ENCODE assay signal across 9 cellular contexts in the genomic region with DNA sequence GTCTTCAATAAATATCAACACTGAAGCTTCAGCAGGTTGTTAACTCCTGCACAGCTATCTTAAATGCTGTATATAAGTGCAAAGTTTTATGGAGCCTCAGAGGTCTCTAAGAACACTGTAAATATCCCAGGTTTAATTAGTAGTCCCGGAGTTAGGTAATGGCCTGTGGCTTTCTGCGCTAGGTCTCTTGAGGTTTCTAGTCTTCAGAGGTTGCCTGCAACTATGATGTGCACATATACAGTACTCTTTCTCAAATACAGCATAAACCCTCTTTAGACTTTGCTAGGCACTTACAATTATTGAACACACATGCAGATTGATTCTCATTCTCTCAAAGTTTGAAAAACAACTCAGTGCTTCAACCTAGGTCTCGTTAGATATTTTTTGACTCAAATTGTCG. TPM values are rescaled to one million over a fixed set of nuclear protein-coding genes. Genes with fewer than 3 reads are reported as not detected.
DNase-seq lines count a peak whose midpoint lies in the region; ATAC-seq and TF ChIP-seq lines count a peak whose summit lies in the region.
"Had no signal": no experiment of that assay in that cellular context is flagged by ENCODE, and none has a peak within 500 bp of the region (broad histone marks: within the 10 kb centered on the region; RNA-seq: fewer than 3 reads in every experiment).

No MANE protein-coding gene starts in this region.

- no peaks in the 10 kb centered on the region for H3K9me2 ChIP-seq in GM23338 (ENCODE audit: insufficient read depth)
- no peaks in the 10 kb centered on the region for H3K9me2 ChIP-seq in PC-9 (ENCODE audit: insufficient read depth)

- H4K20me1 ChIP-seq in GM23338 (replicated peaks; ENCODE audit: insufficient read depth) (peaks cover 17% of the 10 kb centered on the region), PC-9 (ENCODE audit: insufficient read depth) (peaks cover 10% of the 10 kb centered on the region)

- H3K27ac Mint-ChIP-seq in GM23338: no peak overlapping the region

- H3K79me2 ChIP-seq in GM23338 (replicated peaks; ENCODE audit: insufficient read depth) (peaks cover 19% of the 10 kb centered on the region), PC-9 (ENCODE audit: low read depth) (peaks cover 20% of the 10 kb centered on the region)

- H3K27me3 Mint-ChIP-seq in GM23338 (ENCODE audit: insufficient read depth, low read depth, poor library complexity): peaks cover 10% of the 10 kb centered on the region

- peak overlapping the region; percentile 95 for H3K4me3 Mint-ChIP-seq in GM23338

- H3K36me3 ChIP-seq in GM23338 (ENCODE audit: insufficient read depth) (no peaks in the 10 kb centered on the region), PC-9 (ENCODE audit: low read depth) (no peaks in the 10 kb centered on the region), esophagus squamous epithelium (no peaks in the 10 kb centered on the region)

- H3K27me3 ChIP-seq in GM23338 (ENCODE audit: insufficient read depth) (no peaks in the 10 kb centered on the region), PC-9 (ENCODE audit: insufficient read depth, low read depth) (no peaks in the 10 kb centered on the region), esophagus squamous epithelium (no peaks in the 10 kb centered on the region)

- no peaks in the 10 kb centered on the region for H3K9me3 ChIP-seq in PC-9 (ENCODE audit: insufficient read depth, low read depth)
- no peaks in the 10 kb centered on the region for H3K9me3 ChIP-seq in esophagus squamous epithelium

- ATAC-seq in GM23338 (no peak), GM21390 (IDR thresholded peaks at IDR 0.05; ENCODE audit: unreplicated experiment) (no peak), HG02884 (IDR thresholded peaks at IDR 0.05; ENCODE audit: unreplicated experiment) (no peak)

- no peak for TF ChIP-seq POLR2A in esophagus squamous epithelium (IDR thresholded peaks at IDR 0.05)

- WGBS in esophagus squamous epithelium, 2 donors: 34 to 59% methylated on average over 4 of the region's 4 CpGs

- BruUV-seq in PC-9 (replicated peaks; lab: Mats Ljungman, UMichigan): no TSS peak

- H3K4me1 ChIP-seq in GM23338 (ENCODE audit: insufficient read depth) (peaks cover 14% of the 10 kb centered on the region), PC-9 (replicated peaks; ENCODE audit: insufficient read depth) (peaks cover 14% of the 10 kb centered on the region), esophagus squamous epithelium (peaks cover 4 to 18% (median 10%) of the 10 kb centered on the region in 3 donors)

- H3K4me2 ChIP-seq in GM23338 (peak overlapping the region; percentile 84), PC-9 (peak overlapping the region; percentile 86)

- peaks cover 5% of the 10 kb centered on the region for H3K9me3 Mint-ChIP-seq in GM23338

- peaks cover 19% of the 10 kb centered on the region for H3K4me1 Mint-ChIP-seq in GM23338

- H3F3A ChIP-seq in GM23338 (replicated peaks; ENCODE audit: low read depth): peaks cover 7% of the 10 kb centered on the region; the same call in 1 of the 2 replicates
- H3F3A ChIP-seq in PC-9 (ENCODE audit: insufficient read depth, low read depth): peaks cover 14% of the 10 kb centered on the region

- peak overlapping the region; percentile 87 for H3K4me3 ChIP-seq in GM23338
- H3K4me3 ChIP-seq in PC-9: peak overlapping the region; percentile 98
- H3K4me3 ChIP-seq in esophagus squamous epithelium: peak overlapping the region in 3 of 4 donors; percentile 92 to 97 (median 92)
- peak overlapping the region in 2 of 7 experiments; percentile 66 to 77 for H3K4me3 ChIP-seq in skin epidermis

- no peak overlapping the region for H3K27ac ChIP-seq in GM23338 (ENCODE audit: low read depth)
- H3K27ac ChIP-seq in PC-9: peak overlapping the region; percentile 77
- peak overlapping the region; percentile 96 to 99 (median 98) for H3K27ac ChIP-seq in esophagus squamous epithelium
- H3K27ac ChIP-seq in skin epidermis: peak overlapping the region in 18 of 21 experiments; percentile 91 to 100 (median 96)

- intact Hi-C loops in PC-9 (cut with micrococcal nuclease; ENCODE audit: unreplicated experiment) (loop anchor here (1.0 to 10.0 kb wide), 4 partner anchors 44 to 394 kb away; a partner anchor contains a TSS), esophagus squamous epithelium (cut with DNase I) (loop anchor here (10.0 kb wide), 1 partner anchor 694 kb away; no protein-coding TSS in a partner anchor)

- no peak for TF ChIP-seq CTCF in GM23338 (conservative IDR thresholded peaks at IDR 0.05; ENCODE audit: low read depth in 2 of 2)
- no peak for TF ChIP-seq CTCF in PC-9 (conservative IDR thresholded peaks at IDR 0.05)
- TF ChIP-seq CTCF in esophagus squamous epithelium (IDR thresholded peaks at IDR 0.05): no peak

- peak overlapping the region; percentile 60 for H2AFZ ChIP-seq in GM23338
- peak overlapping the region; percentile 88 for H2AFZ ChIP-seq in PC-9

- no peak for DNase-seq in GM23338 (ENCODE audit: low spot score)
- no peak for DNase-seq in PC-9
- DNase-seq in esophagus squamous epithelium (lab: John Stamatoyannopoulos, UW): no peak
- no peak for DNase-seq in germinal center (ENCODE audit: low spot score)
- no peak for DNase-seq in SW480 (ENCODE audit: low spot score)
- DNase-seq: NCI-H2107 had no signal

- CTCF ChIA-PET in PC-9 (lab: Charles Lee): interaction anchor here (1.0 to 1.2 kb wide), 2 partner anchors 456 to 515 kb away, joined by 3 read pairs; no protein-coding TSS in a partner anchor

- POLR2A ChIA-PET in PC-9 (lab: Charles Lee; ENCODE audit: unreplicated experiment): interaction anchor here (0.6 kb wide), 2 partner anchors 456 to 524 kb away, joined by 3 to 4 read pairs; no protein-coding TSS in a partner anchor

- H3K36me3 Mint-ChIP-seq in GM23338 (ENCODE audit: low read depth): peaks cover 6% of the 10 kb centered on the region; the same call in 2 of the 3 replicates

TF ChIP-seq in GM23338, 12 proteins besides CTCF, POLR2A, EP300 and RAD21 (continues in another document):
- TF ChIP-seq, protein P1, sequence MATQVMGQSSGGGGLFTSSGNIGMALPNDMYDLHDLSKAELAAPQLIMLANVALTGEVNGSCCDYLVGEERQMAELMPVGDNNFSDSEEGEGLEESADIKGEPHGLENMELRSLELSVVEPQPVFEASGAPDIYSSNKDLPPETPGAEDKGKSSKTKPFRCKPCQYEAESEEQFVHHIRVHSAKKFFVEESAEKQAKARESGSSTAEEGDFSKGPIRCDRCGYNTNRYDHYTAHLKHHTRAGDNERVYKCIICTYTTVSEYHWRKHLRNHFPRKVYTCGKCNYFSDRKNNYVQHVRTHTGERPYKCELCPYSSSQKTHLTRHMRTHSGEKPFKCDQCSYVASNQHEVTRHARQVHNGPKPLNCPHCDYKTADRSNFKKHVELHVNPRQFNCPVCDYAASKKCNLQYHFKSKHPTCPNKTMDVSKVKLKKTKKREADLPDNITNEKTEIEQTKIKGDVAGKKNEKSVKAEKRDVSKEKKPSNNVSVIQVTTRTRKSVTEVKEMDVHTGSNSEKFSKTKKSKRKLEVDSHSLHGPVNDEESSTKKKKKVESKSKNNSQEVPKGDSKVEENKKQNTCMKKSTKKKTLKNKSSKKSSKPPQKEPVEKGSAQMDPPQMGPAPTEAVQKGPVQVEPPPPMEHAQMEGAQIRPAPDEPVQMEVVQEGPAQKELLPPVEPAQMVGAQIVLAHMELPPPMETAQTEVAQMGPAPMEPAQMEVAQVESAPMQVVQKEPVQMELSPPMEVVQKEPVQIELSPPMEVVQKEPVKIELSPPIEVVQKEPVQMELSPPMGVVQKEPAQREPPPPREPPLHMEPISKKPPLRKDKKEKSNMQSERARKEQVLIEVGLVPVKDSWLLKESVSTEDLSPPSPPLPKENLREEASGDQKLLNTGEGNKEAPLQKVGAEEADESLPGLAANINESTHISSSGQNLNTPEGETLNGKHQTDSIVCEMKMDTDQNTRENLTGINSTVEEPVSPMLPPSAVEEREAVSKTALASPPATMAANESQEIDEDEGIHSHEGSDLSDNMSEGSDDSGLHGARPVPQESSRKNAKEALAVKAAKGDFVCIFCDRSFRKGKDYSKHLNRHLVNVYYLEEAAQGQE (IDR thresholded peaks at IDR 0.05; ENCODE audit: unreplicated experiment): no peak
- TF ChIP-seq EZH2phosphoT487 (IDR thresholded peaks at IDR 0.05; ENCODE audit: unreplicated experiment) (no peak), JUNB (IDR thresholded peaks at IDR 0.05; ENCODE audit: unreplicated experiment) (no peak), POLR2AphosphoS5 (IDR thresholded peaks at IDR 0.05; ENCODE audit: low read depth) (no peak), CREB1 (CRISPR knock-in tag; IDR thresholded peaks at IDR 0.05; ENCODE audit: low read depth) (no peak), EZH2 (IDR thresholded peaks at IDR 0.05; ENCODE audit: low read depth, unreplicated experiment) (no peak), ZNF114 (CRISPR knock-in tag; IDR thresholded peaks at IDR 0.05) (no peak)

RNA-seq across cellular contexts. Expression of a gene that starts 2.3 kb away (rescaled TPM):
- 0.24 and 0.62 TPM in 2 replicates for total RNA-seq in GM23338 (2014; rRNA removed; shearing (Covaris generic))
- 0.29 and 0.35 TPM in 2 replicates for polyA plus RNA-seq in GM23338 (2016; fragmentation: Nextera tagmentation; extraction: Ambion mirVana)
- total RNA-seq in PC-9 (2021) (0.30 and 0.57 TPM in 2 replicates), esophagus squamous epithelium (under 1 TPM; 0.11 to 0.91 (median 0.40) TPM)

RNA-seq across cellular contexts. Expression of a gene that starts 2.4 kb away (rescaled TPM):
- 50.0 and 64.0 TPM in 2 replicates for total RNA-seq in GM23338 (2014; rRNA removed; shearing (Covaris generic))
- 20.8 and 23.4 TPM in 2 replicates for polyA plus RNA-seq in GM23338 (2016; fragmentation: Nextera tagmentation; extraction: Ambion mirVana)
- 40.7 and 44.9 TPM in 2 replicates for total RNA-seq in PC-9 (2021)
- 100 to 1,000 TPM in 1 of 4 donors, 10 to 100 TPM in 3; 27.9 to 131 (median 68.1) TPM for total RNA-seq in esophagus squamous epithelium

RNA-seq across cellular contexts. Expression of a gene that starts 43.0 kb away (rescaled TPM):
- 43.3 and 49.6 TPM in 2 replicates for total RNA-seq in GM23338 (2014; rRNA removed; shearing (Covaris generic))
- polyA plus RNA-seq in GM23338 (2016; fragmentation: Nextera tagmentation; extraction: Ambion mirVana): 26.3 and 30.3 TPM in 2 replicates
- total RNA-seq in PC-9 (2021) (21.8 and 26.3 TPM in 2 replicates), esophagus squamous epithelium (10 to 100 TPM; 22.3 to 30.1 (median 26.2) TPM)
